In genomic region chr16:7953360-7953759, GRCh38 we compare ENCODE assay signal across 31 cellular contexts.
DNase-seq lines count a peak whose midpoint lies in the region; ATAC-seq, FAIRE-seq and TF ChIP-seq lines count a peak whose summit lies in the region.
"Had no signal": no experiment of that assay in that cellular context is flagged by ENCODE, and none has a peak within 500 bp of the region (broad histone marks: within the 10 kb centered on the region; RNA-seq: fewer than 3 reads in every experiment).

No MANE protein-coding gene starts in this region.

- no peak for DNase-seq in K562 (ENCODE audit: extremely low read depth in 1 of 4, low spot score in 3 of 4)
- no peak for DNase-seq in GM10266 (ENCODE audit: extremely low spot score)
- no peak for DNase-seq in left lobe of liver (ENCODE audit: low spot score)
- DNase-seq: 8988T; ACHN; AML-193; BE2C; C1 segment of cervical spinal cord; Caco-2; Calu3; CD4-positive, alpha-beta memory T cell; CD4-positive, alpha-beta T cell; CD4-positive, CD25-positive, alpha-beta regulatory T cell; CD8-positive, alpha-beta memory T cell; CD8-positive, alpha-beta T cell; COR-L47; DMS 273 treated with DMSO at 0.1 percent for 48 hours; DMS153; DMS53; DMS79; DMS79 treated with DMSO at 0.1 percent for 48 hours; DND-41; EL had no signal

- H4K20me1 ChIP-seq in K562 (replicated peaks; ENCODE audit: control insufficient read depth, insufficient read depth, low read length), result no peaks in the 10 kb centered on the region; the same call in 1 of the 2 replicates
- H4K20me1 ChIP-seq: BLaER1; BLaER1 treated with 17β-estradiol and CSF1 and Interleukin-3, amounts not matched to agents 10 nM and 100 nM had no signal

- H3K4me2 ChIP-seq in K562 (ENCODE audit: insufficient read depth, low read length), result no peak overlapping the region
- H3K4me2 ChIP-seq: A549; BLaER1; BLaER1 treated with 17β-estradiol and CSF1 and Interleukin-3, amounts not matched to agents 10 nM and 100 nM had no signal

- TF ChIP-seq POLR2A in K562 (conservative IDR thresholded peaks at IDR 0.05), result no peak

- no peak overlapping the region for H3K9ac ChIP-seq in K562 (ENCODE audit: insufficient read depth in 1 of 2, low read depth in 2 of 2, low read length in 2 of 2)
- H3K9ac ChIP-seq: BLaER1; BLaER1 treated with 17β-estradiol and CSF1 and Interleukin-3, amounts not matched to agents 10 nM and 100 nM had no signal

- H3K9me3 ChIP-seq in HEK293 (ENCODE audit: control insufficient read depth, insufficient read depth, low read depth, low read length) (no peaks in the 10 kb centered on the region), K562 (replicated peaks; ENCODE audit: control insufficient read depth, insufficient read depth, low read depth, low read length) (no peaks in the 10 kb centered on the region)
- H3K9me3 ChIP-seq: A549; BE2C; BLaER1; BLaER1 treated with 17β-estradiol and CSF1 and Interleukin-3, amounts not matched to agents 10 nM and 100 nM; Caco-2 had no signal

- CTCF ChIA-PET in HEK293 (lab: Yijun Ruan, JAX), result no interaction called here
- CTCF ChIA-PET in K562 (lab: Yijun Ruan, JAX; ENCODE audit: low intra/inter-chr PET ratio), result no interaction called here

- BruUV-seq in K562 (replicated peaks; lab: Mats Ljungman, UMichigan), result no TSS peak

- POLR2A ChIA-PET in HEK293 (lab: Yijun Ruan, JAX), result no interaction called here
- POLR2A ChIA-PET in K562 (lab: Yijun Ruan, JAX), result no interaction called here

- intact Hi-C loops in K562 (cut with micrococcal nuclease), result no loop called here

- H3K36me3 ChIP-seq in HEK293 (ENCODE audit: control insufficient read depth in 2 of 2, insufficient read depth in 1 of 2, low read length in 2 of 2) (no peaks in the 10 kb centered on the region), K562 (ENCODE audit: control insufficient read depth, insufficient read depth, low read length) (peaks cover 71% of the 10 kb centered on the region)
- H3K36me3 ChIP-seq: BE2C; BLaER1; BLaER1 treated with 17β-estradiol and CSF1 and Interleukin-3, amounts not matched to agents 10 nM and 100 nM had no signal

- H3K4me1 ChIP-seq in HEK293 (ENCODE audit: control insufficient read depth, insufficient read depth, low read length), result no peaks in the 10 kb centered on the region
- no peaks in the 10 kb centered on the region for H3K4me1 ChIP-seq in K562 (replicated peaks in 1 of 2; ENCODE audit: control insufficient read depth in 2 of 2, insufficient read depth in 2 of 2, low read length in 2 of 2)
- H3K4me1 ChIP-seq: A549; BE2C; BLaER1; BLaER1 treated with 17β-estradiol and CSF1 and Interleukin-3, amounts not matched to agents 10 nM and 100 nM; Caco-2 had no signal

- no peak for TF ChIP-seq EP300 in K562 (IDR thresholded peaks at IDR 0.05; ENCODE audit: low read length)

- no peak overlapping the region for H3K27ac ChIP-seq in HEK293 (ENCODE audit: extremely low read depth, low read depth, low read length)
- no peak overlapping the region for H3K27ac ChIP-seq in K562 (ENCODE audit: extremely low read depth, low read depth, low read length)
- H3K27ac ChIP-seq: 22Rv1; A549; BLaER1; BLaER1 treated with 17β-estradiol and CSF1 and Interleukin-3, amounts not matched to agents 10 nM and 100 nM; C4-2B had no signal

- H3K79me2 ChIP-seq in K562 (ENCODE audit: control insufficient read depth, insufficient read depth, low read length), result no peaks in the 10 kb centered on the region

- TF ChIP-seq CTCF in HEK293 (tag by site-specific recombination; IDR thresholded peaks at IDR 0.05) (no peak), K562 (IDR thresholded peaks at IDR 0.05 in 2 of 3, conservative IDR thresholded peaks at IDR 0.05 in 1 of 3; ENCODE audit: insufficient read depth in 2 of 3, low read depth in 1 of 3, low read length in 3 of 3) (no peak), GM10266 (IDR thresholded peaks at IDR 0.05; ENCODE audit: control insufficient read depth, insufficient read depth, low read depth, missing control alignments) (no peak)

- H3K9me1 ChIP-seq in K562 (ENCODE audit: control insufficient read depth, insufficient read depth, low read length), result no peaks in the 10 kb centered on the region

- H3K4me3 ChIP-seq in HEK293 (ENCODE audit: low read depth, low read length) (no peak overlapping the region), K562 (no peak overlapping the region)
- H3K4me3 ChIP-seq: A549; BLaER1; BLaER1 treated with 17β-estradiol and CSF1 and Interleukin-3, amounts not matched to agents 10 nM and 100 nM had no signal

- in situ Hi-C loops in K562 (cut with MboI), result no loop called here

- no peaks in the 10 kb centered on the region for H3K27me3 ChIP-seq in K562 (ENCODE audit: control insufficient read depth in 2 of 2, insufficient read depth in 2 of 2, low read length in 2 of 2)
- H3K27me3 ChIP-seq: BE2C; BLaER1; BLaER1 treated with 17β-estradiol and CSF1 and Interleukin-3, amounts not matched to agents 10 nM and 100 nM had no signal

- TF ChIP-seq RAD21 in K562 (CRISPR knock-in tag; conservative IDR thresholded peaks at IDR 0.05 in 1 of 2, IDR thresholded peaks at IDR 0.05 in 1 of 2), result no peak

- 93% methylated on average over 1 of the region's 1 CpG for WGBS in K562 (ENCODE audit: insufficient coverage, low coverage, missing lambda C conversion rate)

- no peak overlapping the region for H2AFZ ChIP-seq in K562 (ENCODE audit: low read depth, low read length)

- no peak for FAIRE-seq in K562 (lab: Jason Lieb, UNC)
- FAIRE-seq: A204.1, A549, D721Med had no signal

- ATAC-seq in K562, result no peak
- ATAC-seq in left lobe of liver, result no peak
- ATAC-seq: A549; CD8-positive, alpha-beta T cell had no signal

TF ChIP-seq in HEK293, 187 proteins besides CTCF, POLR2A, EP300 and RAD21:
- TF ChIP-seq ZNF23 (tag by site-specific recombination; IDR thresholded peaks at IDR 0.05; ENCODE audit: borderline replicate concordance) (no peak), ZNF596 (tag by site-specific recombination; IDR thresholded peaks at IDR 0.05) (no peak), ZNF146 (tag by site-specific recombination; IDR thresholded peaks at IDR 0.05) (peak; percentile 77), ZNF555 (tag by site-specific recombination; conservative IDR thresholded peaks at IDR 0.05) (no peak), ZNF24 (tag by site-specific recombination; IDR thresholded peaks at IDR 0.05) (no peak)
TF ChIP-seq in HEK293: peak in this region for 1.

TF ChIP-seq in K562, 482 proteins besides CTCF, POLR2A, EP300 and RAD21:
- TF ChIP-seq SRSF7 (optimal IDR thresholded peaks at IDR 0.05; ENCODE audit: low read depth, low read length) (no peak), GMEB1 (CRISPR knock-in tag; IDR thresholded peaks at IDR 0.05) (no peak), HDAC3 (IDR thresholded peaks at IDR 0.05; ENCODE audit: borderline replicate concordance, partially characterized antibody) (no peak), XRCC3 (IDR thresholded peaks at IDR 0.05) (no peak), ZNF146 (CRISPR knock-in tag; IDR thresholded peaks at IDR 0.05; ENCODE audit: unreplicated experiment) (peak; percentile 91), RBM25 (IDR thresholded peaks at IDR 0.05; ENCODE audit: low read depth, low read length, severe bottlenecking) (peak; percentile 72)

Comparison
In these comparisons a context has a peak if more than half of its experiments do, and no peak if none do; other contexts are left out.
1. Of the 44 proteins assayed by ChIP-seq in both K562 and HEK293: peak only in K562: none; only in HEK293: none; in both: ZNF146; in neither: 43.